In the genomic region with DNA sequence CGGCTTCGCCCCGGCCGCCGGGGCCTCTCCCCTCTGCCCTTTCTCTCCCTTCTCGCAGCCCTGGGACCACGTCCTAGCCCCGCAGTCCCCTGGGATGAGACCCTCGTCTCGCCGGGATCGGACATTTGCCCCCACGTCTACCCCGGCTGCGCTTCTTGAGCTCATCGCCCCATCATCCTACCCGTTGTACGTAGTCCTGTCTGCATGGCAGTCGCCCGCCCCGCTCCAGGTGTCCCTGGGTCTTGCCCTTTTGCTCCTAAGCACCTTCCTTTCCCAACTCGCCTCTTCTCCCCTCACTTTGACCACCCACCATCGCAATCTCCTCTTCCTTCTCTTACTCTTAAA, we compare ENCODE assay signal across 8 cellular contexts. TPM values are rescaled to one million over a fixed set of nuclear protein-coding genes. Genes with fewer than 3 reads are reported as not detected.
A peak's percentile ranks its signal among the peaks of the same experiment; 100 is the strongest.
DNase-seq lines count a peak whose midpoint lies in the region; ATAC-seq and TF ChIP-seq lines count a peak whose summit lies in the region.

No MANE protein-coding gene starts in this region.

- H3K9me3 ChIP-seq in tibial nerve: no peaks in the 10 kb centered on the region

- H3K27me3 Mint-ChIP-seq in central memory CD8-positive, alpha-beta T cell: peaks cover 42% of the 10 kb centered on the region
- H3K27me3 Mint-ChIP-seq in memory B cell: no peaks in the 10 kb centered on the region

- H3K4me1 ChIP-seq in tibial nerve: peaks cover 0 to 31% (median 6%) of the 10 kb centered on the region in 4 donors

- peak overlapping the region; percentile 16 to 94 (median 84) for H3K27ac ChIP-seq in tibial nerve

- no peak for TF ChIP-seq CTCF in tibial nerve (IDR thresholded peaks at IDR 0.05)

- H3K4me1 Mint-ChIP-seq in central memory CD8-positive, alpha-beta T cell: peaks cover 30% of the 10 kb centered on the region
- peaks cover 28% of the 10 kb centered on the region for H3K4me1 Mint-ChIP-seq in memory B cell

- H3K27me3 ChIP-seq in tibial nerve: no peaks in the 10 kb centered on the region

- DNase-seq in NCI-H1417 (lab: John Stamatoyannopoulos, UW): peak in 2 of 3 experiments; percentile 73 to 74
- no peak for DNase-seq in NCI-H1417 treated with DMSO at 0.1 percent for 48 hours (lab: John Stamatoyannopoulos, UW)
- peak; percentile 16 for DNase-seq in NCI-H1092 treated with DMSO at 0.1 percent for 48 hours (lab: John Stamatoyannopoulos, UW)
- no peak for DNase-seq in central memory CD8-positive, alpha-beta T cell (ENCODE audit: low spot score in 2 of 2)
- DNase-seq in memory B cell (ENCODE audit: low spot score in 2 of 2): peak in 1 of 2 donors; percentile 18
- no peak for DNase-seq in tibial nerve (ENCODE audit: low spot score in 2 of 2)
- DNase-seq in OCI-M2 (lab: John Stamatoyannopoulos, UW; ENCODE audit: unreplicated experiment): no peak

- peaks cover 0 to 14% (median 0%) of the 10 kb centered on the region in 3 donors for H3K36me3 ChIP-seq in tibial nerve

- peaks cover 5% of the 10 kb centered on the region for H3K36me3 Mint-ChIP-seq in central memory CD8-positive, alpha-beta T cell (ENCODE audit: insufficient read depth)
- H3K36me3 Mint-ChIP-seq in memory B cell: no peaks in the 10 kb centered on the region

- H3K4me3 Mint-ChIP-seq in central memory CD8-positive, alpha-beta T cell: peak overlapping the region; percentile 87
- H3K4me3 Mint-ChIP-seq in memory B cell: peak overlapping the region; percentile 90

- no peak for TF ChIP-seq EP300 in tibial nerve (IDR thresholded peaks at IDR 0.05)

- H3K27ac Mint-ChIP-seq in central memory CD8-positive, alpha-beta T cell (ENCODE audit: low read depth): peak overlapping the region; percentile 93
- peak overlapping the region; percentile 87 for H3K27ac Mint-ChIP-seq in memory B cell

- ATAC-seq in central memory CD8-positive, alpha-beta T cell (replicated peaks; ENCODE audit: extremely low read depth, poor library complexity, severe bottlenecking): no peak
- no peak for ATAC-seq in memory B cell (ENCODE audit: low read depth)
- ATAC-seq in GM21367 (IDR thresholded peaks at IDR 0.05; ENCODE audit: unreplicated experiment): no peak

- 2 to 3% methylated on average over 22 to 23 of the region's 23 CpGs for WGBS in tibial nerve, 2 donors

- peak overlapping the region; percentile 57 to 100 (median 94) for H3K4me3 ChIP-seq in tibial nerve

- H3K9me3 Mint-ChIP-seq in central memory CD8-positive, alpha-beta T cell: no peaks in the 10 kb centered on the region
- H3K9me3 Mint-ChIP-seq in memory B cell: no peaks in the 10 kb centered on the region

- no peak for TF ChIP-seq POLR2A in tibial nerve (IDR thresholded peaks at IDR 0.05)

RNA-seq across cellular contexts. Expression of gene TPST1, which starts 0.6 kb away (rescaled TPM):
- 10 to 100 TPM; 31.9 to 38.3 (median 36.8) TPM for total RNA-seq in tibial nerve

Comparison
In these comparisons a context has a peak if more than half of its experiments do, and no peak if none do; other contexts are left out.
1. DNase-seq: peak in NCI-H1417 (2 of 3) and NCI-H1092 treated with DMSO at 0.1 percent for 48 hours (single experiment); none in NCI-H1417 treated with DMSO at 0.1 percent for 48 hours (single experiment), central memory CD8-positive, alpha-beta T cell (0 of 2), tibial nerve (0 of 2) and OCI-M2 (single experiment).